ENCODE assay signal across 30 cellular contexts in the genomic region with DNA sequence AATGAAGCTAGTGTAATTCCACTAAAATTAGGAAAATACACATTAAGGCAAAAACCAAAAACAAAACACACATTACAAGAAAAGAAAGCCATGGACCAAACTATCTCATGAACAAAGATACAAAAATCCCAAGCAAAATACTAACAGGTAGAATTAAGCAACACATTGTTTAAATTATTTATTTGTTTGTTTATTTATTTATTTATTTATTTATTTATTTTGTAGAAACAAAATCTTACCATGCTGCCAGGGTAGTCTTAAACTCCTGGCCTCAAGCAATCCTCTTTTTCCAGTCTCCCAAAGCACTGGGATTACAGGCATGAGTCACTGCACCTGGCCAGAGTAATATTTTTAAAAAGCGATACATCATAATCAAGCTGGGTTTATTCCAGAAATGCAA.
"Had no signal": no experiment of that assay in that cellular context is flagged by ENCODE, and none has a peak within 500 bp of the region (broad histone marks: within the 10 kb centered on the region; RNA-seq: fewer than 3 reads in every experiment).

No MANE protein-coding gene starts in this region.

- H3K9me3 ChIP-seq: body of pancreas, gastrocnemius medialis had no signal

- FAIRE-seq: colon, endometrium, endothelial cell of umbilical vein had no signal

- H3K27me3 ChIP-seq: body of pancreas, gastrocnemius medialis, heart left ventricle had no signal

- H3K27ac ChIP-seq: foreskin keratinocyte, VCaP had no signal

- ATAC-seq: activated naive CD4-positive, alpha-beta T cell treated with anti-CD3 and anti-CD28 coated beads, Interleukin-2, amount 50 U/mL, for 72 hours; activated T-cell treated with anti-CD3 and anti-CD28 coated beads, Interleukin-2, amount 50 U/mL, for 72 hours; body of pancreas; esophagus mucosa; foreskin keratinocyte; gastrocnemius medialis; WTC11 had no signal

- H3K36me3 ChIP-seq: gastrocnemius medialis, heart left ventricle had no signal

- DNase-seq: activated CD4-positive, alpha-beta memory T cell treated with anti-CD3 and anti-CD28 coated beads, Interleukin-2, amount 10 ng/mL, durations not matched to agents 7 days and 5 days; activated CD4-positive, alpha-beta T cell treated with anti-CD3 and anti-CD28 coated beads for 1 hour; activated CD4-positive, alpha-beta T cell treated with anti-CD3 and anti-CD28 coated beads for 4 hours; activated CD4-positive, alpha-beta T cell treated with anti-CD3 and anti-CD28 coated beads, Interleukin-2, amount 10 ng/mL, durations not matched to agents 7 days and 5 days; activated CD4-positive, alpha-beta T cell treated with anti-CD3 and anti-CD28 coated beads, Interleukin-2, amount 50 U/mL, for 4 hours; activated CD8-positive, alpha-beta memory T cell treated with anti-CD3 and anti-CD28 coated beads, Interleukin-2, amount 50 U/mL, for 48 hours; activated gamma-delta T cell; activated naive CD4-positive, alpha-beta T cell; activated naive CD4-positive, alpha-beta T cell treated with anti-CD3 and anti-CD28 coated beads, Interleukin-2, amount 10 ng/mL, durations not matched to agents 7 days and 5 days; activated naive CD8-positive, alpha-beta T cell treated with anti-CD3 and anti-CD28 coated beads, Interleukin-2, amount 10 ng/mL, durations not matched to agents 7 days and 5 days; activated T-cell treated with anti-CD3 and anti-CD28 coated beads for 4 hours; activated T-cell treated with anti-CD3 and anti-CD28 coated beads, Interleukin-2, amount 50 U/mL, for 24 hours; activated T-cell treated with anti-CD3 and anti-CD28 coated beads, Interleukin-2, amount 50 U/mL, for 72 hours; amniotic stem cell; anterior cingulate cortex; body of pancreas; caudate nucleus; effector CD8-positive, alpha-beta T cell; gastrocnemius medialis; glutamatergic neuron; heart left ventricle; T-helper 2 cell had no signal

- H3K4me1 ChIP-seq: foreskin keratinocyte had no signal

- H3K4me3 ChIP-seq: body of pancreas, gastrocnemius medialis, heart left ventricle had no signal
